In the genomic region with DNA sequence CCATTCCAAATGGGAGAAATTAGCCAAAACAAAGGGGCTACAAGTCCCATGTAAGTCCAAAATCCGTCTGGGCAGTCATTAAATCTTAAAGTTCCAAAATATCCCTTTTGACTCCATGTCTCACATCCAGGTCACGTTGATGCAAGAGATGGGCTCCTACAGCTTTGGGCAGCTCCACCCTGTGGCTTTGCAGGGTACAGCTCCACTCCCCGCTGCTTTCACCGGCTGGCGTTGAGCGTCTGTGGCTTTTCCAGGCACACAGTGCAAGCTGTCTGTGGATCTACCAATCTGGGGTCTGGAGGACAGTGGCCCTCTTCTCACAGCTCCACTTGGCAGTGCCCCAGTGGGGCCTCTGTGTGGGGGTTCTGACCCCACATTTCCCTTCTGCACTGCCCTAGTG, we compare ENCODE assay signal across 12 cellular contexts. TPM values are rescaled to one million over a fixed set of nuclear protein-coding genes. Genes with fewer than 3 reads are reported as not detected.
A peak's percentile ranks its signal among the peaks of the same experiment; 100 is the strongest.
DNase-seq lines count a peak whose midpoint lies in the region; TF ChIP-seq lines count a peak whose summit lies in the region.
"Had no signal": no experiment of that assay in that cellular context is flagged by ENCODE, and none has a peak within 500 bp of the region (broad histone marks: within the 10 kb centered on the region; RNA-seq: fewer than 3 reads in every experiment).

No MANE protein-coding gene starts in this region.

- no peak overlapping the region for H3K27ac ChIP-seq in breast epithelium
- no peak overlapping the region for H3K27ac ChIP-seq in CD4-positive, alpha-beta memory T cell (ENCODE audit: low read depth, low read length)
- H3K27ac ChIP-seq: prostate gland had no signal

- peaks cover 0 to 13% of the 10 kb centered on the region in 2 donors for H3K9me3 ChIP-seq in breast epithelium
- H3K9me3 ChIP-seq in CD4-positive, alpha-beta memory T cell (ENCODE audit: control insufficient read depth in 1 of 2, low read length in 2 of 2) = no peaks in the 10 kb centered on the region
- H3K9me3 ChIP-seq: prostate gland had no signal

- TF ChIP-seq CTCF in MCF 10A (IDR thresholded peaks at IDR 0.05; ENCODE audit: unreplicated experiment) (no peak), breast epithelium (IDR thresholded peaks at IDR 0.05) (no peak), choroid plexus epithelial cell (conservative IDR thresholded peaks at IDR 0.05; ENCODE audit: low read depth, low read length) (peak; percentile 29)

- H3K27me3 Mint-ChIP-seq in MCF 10A (ENCODE audit: insufficient read depth, unreplicated experiment) = no peaks in the 10 kb centered on the region
- peaks cover 0 to 2% of the 10 kb centered on the region in 2 donors for H3K27me3 Mint-ChIP-seq in CD4-positive, alpha-beta memory T cell

- no peaks in the 10 kb centered on the region for H3K4me1 ChIP-seq in breast epithelium
- no peaks in the 10 kb centered on the region for H3K4me1 ChIP-seq in CD4-positive, alpha-beta memory T cell (ENCODE audit: insufficient read depth, low read length)
- H3K4me1 ChIP-seq: prostate gland had no signal

- CTCF ChIA-PET in MCF 10A (lab: Yijun Ruan, JAX) = interaction anchor here (0.9 to 1.0 kb wide), 2 partner anchors 17 to 23 kb away, joined by 3 to 5 read pairs; no protein-coding TSS in a partner anchor
- CTCF ChIA-PET in CD4-positive, alpha-beta memory T cell (lab: Charles Lee; ENCODE audit: partially characterized antibody) = interaction anchor here (1.8 kb wide), 1 partner anchor 8 kb away, joined by 5 read pairs; no protein-coding TSS in a partner anchor

- no peaks in the 10 kb centered on the region for H3K4me1 Mint-ChIP-seq in MCF 10A (ENCODE audit: insufficient read depth, unreplicated experiment)
- H3K4me1 Mint-ChIP-seq in CD4-positive, alpha-beta memory T cell = no peaks in the 10 kb centered on the region
- H3K4me1 Mint-ChIP-seq: CD4-positive, CD25-positive, alpha-beta regulatory T cell had no signal

- no peaks in the 10 kb centered on the region for H3K36me3 Mint-ChIP-seq in MCF 10A (ENCODE audit: insufficient read depth, unreplicated experiment)
- H3K36me3 Mint-ChIP-seq in CD4-positive, alpha-beta memory T cell = no peaks in the 10 kb centered on the region
- H3K36me3 Mint-ChIP-seq: CD4-positive, CD25-positive, alpha-beta regulatory T cell had no signal

- intact Hi-C loops in MCF 10A (cut with micrococcal nuclease) (no loop called here), breast epithelium (cut with DNase I; ENCODE audit: low total_unique reads) (no loop called here)
- intact Hi-C loops in CD4-positive, alpha-beta memory T cell (cut with micrococcal nuclease) = no loop called here

- no peak for TF ChIP-seq POLR2A in breast epithelium (IDR thresholded peaks at IDR 0.05)

- no peaks in the 10 kb centered on the region for H3K36me3 ChIP-seq in breast epithelium
- H3K36me3 ChIP-seq in CD4-positive, alpha-beta memory T cell (ENCODE audit: insufficient read depth, low read length) = no peaks in the 10 kb centered on the region
- H3K36me3 ChIP-seq: prostate gland had no signal

- H3K9me3 Mint-ChIP-seq in MCF 10A (ENCODE audit: unreplicated experiment) = peaks cover 8% of the 10 kb centered on the region
- peaks cover 0 to 13% (median 6%) of the 10 kb centered on the region in 8 donors for H3K9me3 Mint-ChIP-seq in CD4-positive, alpha-beta memory T cell

- POLR2A ChIA-PET in MCF 10A (lab: Yijun Ruan, JAX) = no interaction called here
- POLR2A ChIA-PET in CD4-positive, alpha-beta memory T cell (lab: Charles Lee; ENCODE audit: partially characterized antibody) = no interaction called here

- H3K4me3 Mint-ChIP-seq in MCF 10A (ENCODE audit: unreplicated experiment) = no peak overlapping the region
- H3K4me3 Mint-ChIP-seq in CD4-positive, alpha-beta memory T cell = no peak overlapping the region
- H3K4me3 Mint-ChIP-seq: activated naive CD8-positive, alpha-beta T cell; CD4-positive, CD25-positive, alpha-beta regulatory T cell had no signal

- H3K4me3 ChIP-seq in breast epithelium (no peak overlapping the region), choroid plexus epithelial cell (ENCODE audit: low read depth, low read length) (no peak overlapping the region)
- no peak overlapping the region for H3K4me3 ChIP-seq in CD4-positive, alpha-beta memory T cell (ENCODE audit: low read length in 2 of 2)
- H3K4me3 ChIP-seq: prostate gland had no signal

- DNase-seq in MCF 10A (ENCODE audit: unreplicated experiment) (peak; percentile 18), breast epithelium (ENCODE audit: low spot score in 2 of 2) (no peak), MV-4-11 (lab: John Stamatoyannopoulos, UW) (peak; percentile 7), choroid plexus epithelial cell (ENCODE audit: low read depth) (no peak), NCI-H128 (lab: John Stamatoyannopoulos, UW; ENCODE audit: unreplicated experiment) (no peak), NCI-H1048 (lab: John Stamatoyannopoulos, UW) (no peak)
- peak; percentile 26 for DNase-seq in stimulated activated CD8-positive, alpha-beta memory T cell treated with anti-CD3 and anti-CD28 coated beads, Interleukin-4, amount 100 ng/mL, for 48 hours
- DNase-seq in CD4-positive, alpha-beta memory T cell = no peak
- DNase-seq: left cardiac atrium had no signal

- no TSS peak for BruUV-seq in MCF 10A (replicated peaks; lab: Mats Ljungman, UMichigan)

- no peak overlapping the region for H3K27ac Mint-ChIP-seq in MCF 10A (ENCODE audit: low read depth, unreplicated experiment)
- no peak overlapping the region for H3K27ac Mint-ChIP-seq in CD4-positive, alpha-beta memory T cell
- H3K27ac Mint-ChIP-seq: activated naive CD8-positive, alpha-beta T cell; CD4-positive, CD25-positive, alpha-beta regulatory T cell had no signal

- H3K27me3 ChIP-seq in breast epithelium = no peaks in the 10 kb centered on the region
- no peaks in the 10 kb centered on the region for H3K27me3 ChIP-seq in CD4-positive, alpha-beta memory T cell (ENCODE audit: insufficient read depth, low read length)

RNA-seq across cellular contexts. Expression of gene PRG4, which starts 51.3 kb away (rescaled TPM):
- total RNA-seq in MCF 10A (2022) = 0.07 TPM in 1 of 2 replicates, not detected in the other
- 10 to 100 TPM in 2 of 3 donors, 1 to 10 TPM in 1; 4.9 to 75.4 (median 54.6) TPM for total RNA-seq in breast epithelium
- under 1 TPM; 0.11 to 0.35 TPM for total RNA-seq in CD4-positive, alpha-beta memory T cell
- under 1 TPM in 1 of 2 donors, not detected in 1; 0.32 TPM for polyA plus RNA-seq in CD4-positive, alpha-beta memory T cell

Comparison
In these comparisons a context has a peak if more than half of its experiments do, and no peak if none do; other contexts are left out.
1. DNase-seq: peak in MCF 10A (single experiment), MV-4-11 (single experiment) and stimulated activated CD8-positive, alpha-beta memory T cell treated with anti-CD3 and anti-CD28 coated beads, Interleukin-4, amount 100 ng/mL, for 48 hours (single experiment); none in breast epithelium (0 of 2), choroid plexus epithelial cell (single experiment), NCI-H128 (single experiment), NCI-H1048 (single experiment) and CD4-positive, alpha-beta memory T cell (0 of 5).